Comparison of ENCODE assay signal across 8 cellular contexts in genomic region chr7:154927624-154928125, GRCh38.
DNase-seq lines count a peak whose midpoint lies in the region; ATAC-seq and TF ChIP-seq lines count a peak whose summit lies in the region.

No MANE protein-coding gene starts in this region.

- 4 to 9% (median 7%) methylated on average over 5 of the region's 5 CpGs for WGBS in heart left ventricle, 4 donors

- H3K36me3 ChIP-seq in GM06990 (ENCODE audit: control insufficient read depth, insufficient read depth, low read length) (no peaks in the 10 kb centered on the region), adipocyte (ENCODE audit: control insufficient read depth, insufficient read depth, low read length, severe bottlenecking) (no peaks in the 10 kb centered on the region), heart left ventricle (peaks cover 0 to 4% (median 0%) of the 10 kb centered on the region in 9 donors), rectal smooth muscle tissue (ENCODE audit: control insufficient read depth, insufficient read depth, low read length) (no peaks in the 10 kb centered on the region)

- ATAC-seq in HG02642 (IDR thresholded peaks at IDR 0.05; ENCODE audit: poor library complexity, unreplicated experiment) (peak; percentile 50), heart left ventricle (peak; percentile 43 to 90 (median 84))

- no peak for TF ChIP-seq POLR2A in heart left ventricle (IDR thresholded peaks at IDR 0.05)

- H3K9me3 ChIP-seq in adipocyte (ENCODE audit: control insufficient read depth, low read length) (no peaks in the 10 kb centered on the region), heart left ventricle (no peaks in the 10 kb centered on the region)

- peak; percentile 35 for DNase-seq in GM06990 (ENCODE audit: extremely low read depth, insufficient read length)
- peak; percentile 66 for DNase-seq in NCI-H128 (lab: John Stamatoyannopoulos, UW; ENCODE audit: unreplicated experiment)
- DNase-seq in SW 1271 (lab: John Stamatoyannopoulos, UW) = peak; percentile 3 to 75
- peak; percentile 96 for DNase-seq in adipocyte (ENCODE audit: low read depth)
- peak in 4 of 5 donors; percentile 58 to 78 (median 74) for DNase-seq in heart left ventricle
- DNase-seq in posterior vena cava (ENCODE audit: low spot score) = no peak

- TF ChIP-seq CTCF in GM06990 (IDR thresholded peaks at IDR 0.05; ENCODE audit: insufficient read depth, low read length, poor library complexity, severe bottlenecking) (peak; percentile 58), heart left ventricle (IDR thresholded peaks at IDR 0.05) (peak; percentile 33 to 80 (median 64))

- peak overlapping the region; percentile 8 to 90 (median 77) for H3K27ac ChIP-seq in heart left ventricle
- peak overlapping the region; percentile 80 for H3K27ac ChIP-seq in rectal smooth muscle tissue (ENCODE audit: low read depth, low read length)

- peak overlapping the region; percentile 61 for H3K4me3 ChIP-seq in GM06990 (replicated peaks; ENCODE audit: low read depth, low read length)
- H3K4me3 ChIP-seq in adipocyte (ENCODE audit: low read length) = peak overlapping the region; percentile 92
- peak overlapping the region; percentile 9 to 76 (median 64) for H3K4me3 ChIP-seq in heart left ventricle
- H3K4me3 ChIP-seq in rectal smooth muscle tissue (ENCODE audit: low read length) = peak overlapping the region; percentile 75

- H3K27me3 ChIP-seq in GM06990 (replicated peaks; ENCODE audit: control insufficient read depth, insufficient read depth, low read length) (no peaks in the 10 kb centered on the region), adipocyte (replicated peaks; ENCODE audit: control insufficient read depth, insufficient read depth, low read length) (peaks cover 12% of the 10 kb centered on the region), heart left ventricle (no peaks in the 10 kb centered on the region), rectal smooth muscle tissue (ENCODE audit: control insufficient read depth, insufficient read depth, low read length) (no peaks in the 10 kb centered on the region)

- intact Hi-C loops in heart left ventricle (cut with DNase I) = loop anchor here (1.0 to 10.0 kb wide), 14 partner anchors 75 to 840 kb away; partner anchors contain the start of genes PAXIP1 (in 7 of the 10) and INSIG1 (in 1 of the 10)
- intact Hi-C loops in posterior vena cava (cut with DNase I) = loop anchor here in 1 of 2 donors (5.0 to 10.0 kb wide), 2 partner anchors 77 to 415 kb away; partner anchors contain the start of gene PAXIP1

- H3K9ac ChIP-seq in adipocyte (ENCODE audit: low read length) = peak overlapping the region; percentile 90
- peak overlapping the region; percentile 74 for H3K9ac ChIP-seq in rectal smooth muscle tissue (ENCODE audit: low read length)

- H3K4me1 ChIP-seq in adipocyte (ENCODE audit: control insufficient read depth, insufficient read depth, low read length) (peaks cover 10% of the 10 kb centered on the region), heart left ventricle (peaks cover 0 to 19% (median 6%) of the 10 kb centered on the region in 12 donors), rectal smooth muscle tissue (ENCODE audit: control insufficient read depth, insufficient read depth, low read length) (no peaks in the 10 kb centered on the region)
